In genomic region chrX:115912372-115912897, GRCh38 we compare ENCODE assay signal across 10 cellular contexts.
A peak's percentile ranks its signal among the peaks of the same experiment; 100 is the strongest.
DNase-seq lines count a peak whose midpoint lies in the region; ATAC-seq and TF ChIP-seq lines count a peak whose summit lies in the region.
"Had no signal": no experiment of that assay in that cellular context is flagged by ENCODE, and none has a peak within 500 bp of the region (broad histone marks: within the 10 kb centered on the region; RNA-seq: fewer than 3 reads in every experiment).

No MANE protein-coding gene starts in this region.

- no peaks in the 10 kb centered on the region for H3K9me3 ChIP-seq in prostate gland

- H3K4me1 Mint-ChIP-seq in activated CD4-positive, alpha-beta T cell treated with anti-CD3 and anti-CD28 coated beads for 36 hours: no peaks in the 10 kb centered on the region

- peak; percentile 30; the same call in 1 of the 2 replicates for TF ChIP-seq CTCF in WI38 (IDR thresholded peaks at IDR 0.05; ENCODE audit: low read depth, low read length)
- TF ChIP-seq CTCF in prostate gland (IDR thresholded peaks at IDR 0.05): no peak

- H3K27ac Mint-ChIP-seq in activated CD4-positive, alpha-beta T cell treated with anti-CD3 and anti-CD28 coated beads for 36 hours: no peak overlapping the region
- H3K27ac Mint-ChIP-seq: activated T-cell treated with anti-CD3 and anti-CD28 coated beads, Interleukin-2, amount 50 U/mL, for 24 hours had no signal

- 100% methylated on average over 1 of the region's 2 CpGs for WGBS in prostate gland

- no peaks in the 10 kb centered on the region for H3K36me3 Mint-ChIP-seq in activated CD4-positive, alpha-beta T cell treated with anti-CD3 and anti-CD28 coated beads for 36 hours (ENCODE audit: low read depth)

- CTCF ChIA-PET in activated CD4-positive, alpha-beta T cell treated with anti-CD3 and anti-CD28 coated beads for 36 hours (lab: Charles Lee): no interaction called here

- H3K9me3 Mint-ChIP-seq in activated CD4-positive, alpha-beta T cell treated with anti-CD3 and anti-CD28 coated beads for 36 hours (ENCODE audit: low read depth): no peaks in the 10 kb centered on the region
- H3K9me3 Mint-ChIP-seq: activated T-cell treated with anti-CD3 and anti-CD28 coated beads, Interleukin-2, amount 50 U/mL, for 24 hours had no signal

- no peak for ATAC-seq in activated CD4-positive, alpha-beta T cell treated with anti-CD3 and anti-CD28 coated beads for 36 hours
- ATAC-seq in HG03025 (IDR thresholded peaks at IDR 0.05; ENCODE audit: low FRiP score, unreplicated experiment): peak; percentile 96
- ATAC-seq in sciatic nerve: no peak

- peak; percentile 4 for DNase-seq in activated CD4-positive, alpha-beta T cell treated with anti-CD3 and anti-CD28 coated beads for 36 hours
- DNase-seq in activated CD4-positive, alpha-beta T cell treated with anti-CD3 and anti-CD28 coated beads, Interleukin-2, amount 50 U/mL, for 4 hours: no peak
- no peak for DNase-seq in prostate gland (ENCODE audit: low spot score)
- DNase-seq in sciatic nerve (ENCODE audit: low spot score): no peak
- DNase-seq in HCEC 1CT: no peak
- DNase-seq in retina: no peak
- DNase-seq: activated T-cell treated with anti-CD3 and anti-CD28 coated beads, Interleukin-2, amount 50 U/mL, for 24 hours; NCI-H187 had no signal

- no peaks in the 10 kb centered on the region for H3K36me3 ChIP-seq in prostate gland

- no peak for TF ChIP-seq POLR2A in prostate gland (IDR thresholded peaks at IDR 0.05)

- H3K27me3 Mint-ChIP-seq in activated CD4-positive, alpha-beta T cell treated with anti-CD3 and anti-CD28 coated beads for 36 hours: no peaks in the 10 kb centered on the region

- H3K27me3 ChIP-seq in prostate gland (replicated peaks; ENCODE audit: insufficient read depth): no peaks in the 10 kb centered on the region

- intact Hi-C loops in activated CD4-positive, alpha-beta T cell treated with anti-CD3 and anti-CD28 coated beads for 36 hours (cut with DNase I, micrococcal nuclease): no loop called here
- intact Hi-C loops in prostate gland (cut with DNase I): no loop called here
- intact Hi-C loops in sciatic nerve (cut with DNase I): no loop called here

- H3K4me3 ChIP-seq in WI38 (ENCODE audit: low read depth, low read length): no peak overlapping the region
- no peak overlapping the region for H3K4me3 ChIP-seq in prostate gland

- no peaks in the 10 kb centered on the region for H3K4me1 ChIP-seq in prostate gland (replicated peaks)

- H3K4me3 Mint-ChIP-seq in activated CD4-positive, alpha-beta T cell treated with anti-CD3 and anti-CD28 coated beads for 36 hours: no peak overlapping the region
- H3K4me3 Mint-ChIP-seq: activated T-cell treated with anti-CD3 and anti-CD28 coated beads, Interleukin-2, amount 50 U/mL, for 24 hours had no signal

- POLR2A ChIA-PET in activated CD4-positive, alpha-beta T cell treated with anti-CD3 and anti-CD28 coated beads for 36 hours (lab: Charles Lee): no interaction called here

- H3K27ac ChIP-seq in prostate gland: no peak overlapping the region
